In genomic region chr5:155631116-155631515, GRCh38 we compare ENCODE assay signal across 19 cellular contexts.
DNase-seq lines count a peak whose midpoint lies in the region.
"Had no signal": no experiment of that assay in that cellular context is flagged by ENCODE, and none has a peak within 500 bp of the region (broad histone marks: within the 10 kb centered on the region; RNA-seq: fewer than 3 reads in every experiment).

No MANE protein-coding gene starts in this region.

- no peak overlapping the region for H3K4me3 Mint-ChIP-seq in T-helper 2 cell treated with Interferon-gamma antibody and Interleukin-4, amounts not matched to agents 5 μg/mL and 100 μg/mL, for 36 hours
- no peak overlapping the region for H3K4me3 Mint-ChIP-seq in activated CD4-positive, alpha-beta memory T cell treated with anti-CD3 and anti-CD28 coated beads, Interleukin-2, amount 10 ng/mL, durations not matched to agents 7 days and 5 days
- H3K4me3 Mint-ChIP-seq: memory B cell had no signal

- no peaks in the 10 kb centered on the region for H3K27me3 Mint-ChIP-seq in T-helper 2 cell treated with Interferon-gamma antibody and Interleukin-4, amounts not matched to agents 5 μg/mL and 100 μg/mL, for 36 hours (ENCODE audit: low read depth)
- H3K27me3 Mint-ChIP-seq in activated CD4-positive, alpha-beta memory T cell treated with anti-CD3 and anti-CD28 coated beads, Interleukin-2, amount 10 ng/mL, durations not matched to agents 7 days and 5 days, result no peaks in the 10 kb centered on the region

- H3K36me3 ChIP-seq in mesodermal cell (ENCODE audit: control insufficient read depth, insufficient read depth, low read length), result no peaks in the 10 kb centered on the region
- H3K36me3 ChIP-seq: adrenal gland; BLaER1 treated with 17β-estradiol and CSF1 and Interleukin-3, amounts not matched to agents 10 nM and 100 nM; transverse colon had no signal

- no peak overlapping the region for H3K4me3 ChIP-seq in mesodermal cell (ENCODE audit: extremely low read depth, insufficient read depth, low read length, poor library complexity, severe bottlenecking)
- H3K4me3 ChIP-seq: adrenal gland; BLaER1 treated with 17β-estradiol and CSF1 and Interleukin-3, amounts not matched to agents 10 nM and 100 nM; transverse colon had no signal

- H3K9me3 ChIP-seq in mesodermal cell (ENCODE audit: control insufficient read depth, low read length), result peaks cover 12% of the 10 kb centered on the region
- H3K9me3 ChIP-seq: adrenal gland, transverse colon had no signal

- H3K9me3 Mint-ChIP-seq in T-helper 2 cell treated with Interferon-gamma antibody and Interleukin-4, amounts not matched to agents 5 μg/mL and 100 μg/mL, for 36 hours, result no peaks in the 10 kb centered on the region
- no peaks in the 10 kb centered on the region for H3K9me3 Mint-ChIP-seq in activated CD4-positive, alpha-beta memory T cell treated with anti-CD3 and anti-CD28 coated beads, Interleukin-2, amount 10 ng/mL, durations not matched to agents 7 days and 5 days
- H3K9me3 Mint-ChIP-seq: activated T-helper 2 cell treated with anti-CD3 and anti-CD28 coated beads, Interferon-gamma antibody, Interleukin-2, Interleukin-4, amounts not matched to agents 10 μg/mL and 5 μg/mL and 100 μg/mL, durations not matched to agents 14 hours and 24 hours and 36 hours had no signal

- POLR2A ChIA-PET in activated CD4-positive, alpha-beta memory T cell treated with anti-CD3 and anti-CD28 coated beads, Interleukin-2, amount 10 ng/mL, durations not matched to agents 7 days and 5 days (lab: Charles Lee), result no interaction called here

- 72 to 82% methylated on average over 2 of the region's 3 CpGs for WGBS in mesodermal cell (ENCODE audit: insufficient coverage in 2 of 2), 2 experiments

- no peak overlapping the region for H3K27ac Mint-ChIP-seq in T-helper 2 cell treated with Interferon-gamma antibody and Interleukin-4, amounts not matched to agents 5 μg/mL and 100 μg/mL, for 36 hours
- no peak overlapping the region for H3K27ac Mint-ChIP-seq in activated CD4-positive, alpha-beta memory T cell treated with anti-CD3 and anti-CD28 coated beads, Interleukin-2, amount 10 ng/mL, durations not matched to agents 7 days and 5 days
- H3K27ac Mint-ChIP-seq: activated T-helper 2 cell treated with anti-CD3 and anti-CD28 coated beads, Interferon-gamma antibody, Interleukin-2, Interleukin-4, amounts not matched to agents 10 μg/mL and 5 μg/mL and 100 μg/mL, durations not matched to agents 14 hours and 24 hours and 36 hours; memory B cell had no signal

- no peaks in the 10 kb centered on the region for H3K4me1 Mint-ChIP-seq in T-helper 2 cell treated with Interferon-gamma antibody and Interleukin-4, amounts not matched to agents 5 μg/mL and 100 μg/mL, for 36 hours (ENCODE audit: low read depth)
- H3K4me1 Mint-ChIP-seq in activated CD4-positive, alpha-beta memory T cell treated with anti-CD3 and anti-CD28 coated beads, Interleukin-2, amount 10 ng/mL, durations not matched to agents 7 days and 5 days, result no peaks in the 10 kb centered on the region
- H3K4me1 Mint-ChIP-seq: memory B cell had no signal

- peaks cover 10% of the 10 kb centered on the region for H3K4me1 ChIP-seq in mesodermal cell (ENCODE audit: control insufficient read depth, insufficient read depth, low read length, poor library complexity, severe bottlenecking)
- H3K4me1 ChIP-seq: adrenal gland had no signal

- H3K27ac ChIP-seq in epithelial cell of prostate (peak overlapping the region; percentile 53), mesodermal cell (ENCODE audit: low read depth, low read length, severe bottlenecking) (peak overlapping the region; percentile 37)
- H3K27ac ChIP-seq: adrenal gland, transverse colon, VCaP had no signal

- H3K36me3 Mint-ChIP-seq in T-helper 2 cell treated with Interferon-gamma antibody and Interleukin-4, amounts not matched to agents 5 μg/mL and 100 μg/mL, for 36 hours (ENCODE audit: low read depth), result no peaks in the 10 kb centered on the region
- no peaks in the 10 kb centered on the region for H3K36me3 Mint-ChIP-seq in activated CD4-positive, alpha-beta memory T cell treated with anti-CD3 and anti-CD28 coated beads, Interleukin-2, amount 10 ng/mL, durations not matched to agents 7 days and 5 days (ENCODE audit: low read depth)
- H3K36me3 Mint-ChIP-seq: memory B cell had no signal

- DNase-seq in GM04504 (ENCODE audit: low read depth) (peak; percentile 0), RPMI7951 (ENCODE audit: low read depth) (peak; percentile 0), epithelial cell of prostate (ENCODE audit: low read depth, low spot score) (peak; percentile 12), NCI-H1092 (lab: John Stamatoyannopoulos, UW) (no peak), NAMALWA (ENCODE audit: low spot score) (no peak)
- no peak for DNase-seq in T-helper 2 cell treated with Interferon-gamma antibody and Interleukin-4, amounts not matched to agents 5 μg/mL and 100 μg/mL, for 36 hours (ENCODE audit: low spot score)
- DNase-seq in activated CD4-positive, alpha-beta memory T cell treated with anti-CD3 and anti-CD28 coated beads, Interleukin-2, amount 10 ng/mL, durations not matched to agents 7 days and 5 days, result no peak
- DNase-seq: adrenal gland; DMS79 treated with DMSO at 0.1 percent for 48 hours; Karpas-422; NCI-H1436 treated with DMSO at 0.1 percent for 48 hours; stimulated activated CD4-positive, alpha-beta T cell treated with anti-CD3 and anti-CD28 coated beads, Interleukin-12 subunit alpha, Interleukin-12 subunit beta, amount 100 ng/mL, for 4 hours; stimulated activated naive CD4-positive, alpha-beta T cell; transverse colon had no signal

- CTCF ChIA-PET in activated CD4-positive, alpha-beta memory T cell treated with anti-CD3 and anti-CD28 coated beads, Interleukin-2, amount 10 ng/mL, durations not matched to agents 7 days and 5 days (lab: Charles Lee), result no interaction called here

Comparison
In these comparisons a context has a peak if more than half of its experiments do, and no peak if none do; other contexts are left out.
1. DNase-seq: peak in GM04504 (single experiment), RPMI7951 (single experiment) and epithelial cell of prostate (single experiment); none in NCI-H1092 (single experiment), NAMALWA (single experiment), T-helper 2 cell treated with Interferon-gamma antibody and Interleukin-4, amounts not matched to agents 5 μg/mL and 100 μg/mL, for 36 hours (single experiment) and activated CD4-positive, alpha-beta memory T cell treated with anti-CD3 and anti-CD28 coated beads, Interleukin-2, amount 10 ng/mL, durations not matched to agents 7 days and 5 days (single experiment).